ENCODE assay signal across 2 cellular contexts in the genomic region with DNA sequence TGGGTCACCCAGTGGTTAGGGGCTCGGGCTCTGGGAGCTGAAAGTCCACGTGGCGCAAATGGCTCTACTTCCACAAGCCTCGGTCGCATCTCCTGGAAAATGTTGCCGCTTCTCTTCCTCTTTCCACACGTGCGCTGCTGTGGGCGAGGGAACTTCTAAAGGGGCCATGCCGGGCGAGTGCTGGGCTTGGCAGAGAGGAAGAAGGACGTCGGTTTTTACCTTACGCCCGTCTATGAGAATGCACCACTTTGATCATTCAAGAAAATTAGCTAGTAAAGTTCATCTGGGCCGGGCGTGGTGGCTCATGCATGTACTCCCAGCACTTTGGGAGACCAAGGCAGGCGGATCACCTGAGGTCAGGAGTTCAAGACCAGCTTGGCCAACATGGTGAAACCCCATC.
"Had no signal": no experiment of that assay in that cellular context is flagged by ENCODE, and none has a peak within 500 bp of the region (broad histone marks: within the 10 kb centered on the region; RNA-seq: fewer than 3 reads in every experiment).

No MANE protein-coding gene starts in this region.

- DNase-seq: GDM1, GF-D8 had no signal
